ENCODE assay signal across 10 cellular contexts in genomic region chr5:1724822-1725602, GRCh38.
A peak's percentile ranks its signal among the peaks of the same experiment; 100 is the strongest.
DNase-seq lines count a peak whose midpoint lies in the region; ATAC-seq, FAIRE-seq and TF ChIP-seq lines count a peak whose summit lies in the region.
"Had no signal": no experiment of that assay in that cellular context is flagged by ENCODE, and none has a peak within 500 bp of the region (broad histone marks: within the 10 kb centered on the region; RNA-seq: fewer than 3 reads in every experiment).

No MANE protein-coding gene starts in this region.

- ATAC-seq in activated CD4-positive, CD25-positive, alpha-beta regulatory T cell treated with anti-CD3 and anti-CD28 coated beads, Interleukin-2, amount 50 U/mL, for 24 hours: peak; percentile 39 to 65
- no peak for ATAC-seq in GM19395 (IDR thresholded peaks at IDR 0.05; ENCODE audit: unreplicated experiment)

- no peak overlapping the region for H3K9ac ChIP-seq in iPS-15b (ENCODE audit: low read depth, low read length)

- H3K4me3 ChIP-seq in iPS-15b (ENCODE audit: low read depth, low read length) (peak overlapping the region; percentile 32), small intestine (ENCODE audit: low read depth in 1 of 2, low read length in 2 of 2) (no peak overlapping the region), uterus (no peak overlapping the region)
- H3K4me3 ChIP-seq: cardiac muscle cell had no signal

- H3K9me3 ChIP-seq in iPS-15b (ENCODE audit: control insufficient read depth, insufficient read depth, low read length) (no peaks in the 10 kb centered on the region), small intestine (ENCODE audit: control insufficient read depth, low read depth) (no peaks in the 10 kb centered on the region), uterus (no peaks in the 10 kb centered on the region)

- H3K27ac ChIP-seq in small intestine (ENCODE audit: low read depth in 1 of 2, low read length in 1 of 2) (no peak overlapping the region), uterus (no peak overlapping the region)
- H3K27ac ChIP-seq: cardiac muscle cell had no signal

- H3K27me3 ChIP-seq in iPS-15b (ENCODE audit: control insufficient read depth, insufficient read depth, low read length): peaks cover 5% of the 10 kb centered on the region
- H3K27me3 ChIP-seq in small intestine (ENCODE audit: control insufficient read depth in 2 of 2, insufficient read depth in 2 of 2, low read length in 2 of 2): no peaks in the 10 kb centered on the region
- H3K27me3 ChIP-seq in uterus: no peaks in the 10 kb centered on the region

- no peak for FAIRE-seq in small intestine (lab: Jason Lieb, UNC)

- 31 to 53% (median 36%) methylated on average over 39 to 41 of the region's 41 CpGs for WGBS in small intestine, 3 donors

- intact Hi-C loops in uterus (cut with DNase I; ENCODE audit: low total_unique reads): no loop called here

- TF ChIP-seq CTCF in uterus (IDR thresholded peaks at IDR 0.05): no peak

- H3K4me1 ChIP-seq in iPS-15b (ENCODE audit: control insufficient read depth, insufficient read depth, low read length) (no peaks in the 10 kb centered on the region), small intestine (ENCODE audit: control insufficient read depth in 2 of 2, insufficient read depth in 1 of 2, low read depth in 1 of 2, low read length in 1 of 2) (no peaks in the 10 kb centered on the region), uterus (no peaks in the 10 kb centered on the region)

- no peak for DNase-seq in activated CD4-positive, CD25-positive, alpha-beta regulatory T cell (lab: John Stamatoyannopoulos, UW)
- peak; percentile 17 for DNase-seq in activated effector memory CD4-positive, alpha-beta T cell treated with Interleukin-2 at 50 U/mL for 16 hours
- DNase-seq in small intestine (peak; percentile 14), Ammon's horn (ENCODE audit: low spot score) (no peak), uterus (no peak)
- DNase-seq: ACHN had no signal

- no peaks in the 10 kb centered on the region for H3K36me3 ChIP-seq in iPS-15b (ENCODE audit: control insufficient read depth, insufficient read depth, low read length)
- no peaks in the 10 kb centered on the region for H3K36me3 ChIP-seq in small intestine (ENCODE audit: control insufficient read depth in 2 of 2, insufficient read depth in 2 of 2, low read length in 2 of 2)
- no peaks in the 10 kb centered on the region for H3K36me3 ChIP-seq in uterus
- H3K36me3 ChIP-seq: cardiac muscle cell had no signal

- TF ChIP-seq POLR2A in uterus (IDR thresholded peaks at IDR 0.05): no peak

Comparison
In these comparisons a context has a peak if more than half of its experiments do, and no peak if none do; other contexts are left out.
1. DNase-seq: peak in activated effector memory CD4-positive, alpha-beta T cell treated with Interleukin-2 at 50 U/mL for 16 hours (single experiment) and small intestine (single experiment); none in activated CD4-positive, CD25-positive, alpha-beta regulatory T cell (0 of 4), Ammon's horn (single experiment) and uterus (0 of 2).